Comparison of ENCODE assay signal across 11 cellular contexts in genomic region chr7:31114593-31115343, GRCh38.
DNase-seq lines count a peak whose midpoint lies in the region; ATAC-seq and TF ChIP-seq lines count a peak whose summit lies in the region.
"Had no signal": no experiment of that assay in that cellular context is flagged by ENCODE, and none has a peak within 500 bp of the region (broad histone marks: within the 10 kb centered on the region; RNA-seq: fewer than 3 reads in every experiment).

No MANE protein-coding gene starts in this region.

- ATAC-seq in GM21367 (IDR thresholded peaks at IDR 0.05; ENCODE audit: unreplicated experiment): no peak

- peak; percentile 14 for DNase-seq in HK-2 (ENCODE audit: unreplicated experiment)
- DNase-seq in RWPE1 (ENCODE audit: low spot score): peak; percentile 38
- peak; percentile 15 for DNase-seq in fibroblast of gingiva (ENCODE audit: low read depth)
- peak; percentile 29 for DNase-seq in pulmonary artery endothelial cell (ENCODE audit: low read depth, low spot score)
- DNase-seq in activated CD8-positive, alpha-beta memory T cell treated with anti-CD3 and anti-CD28 coated beads, Interleukin-2, amount 50 U/mL, for 4 hours: no peak
- DNase-seq in activated CD4-positive, alpha-beta T cell treated with anti-CD3 and anti-CD28 coated beads, Interleukin-2, amount 50 U/mL, for 4 hours: no peak
- DNase-seq: activated naive CD4-positive, alpha-beta T cell; H7; SW 1271 had no signal

- TF ChIP-seq CTCF in RWPE1 (conservative IDR thresholded peaks at IDR 0.05; ENCODE audit: low read depth): no peak

- POLR2A ChIA-PET in RWPE1 (lab: Yijun Ruan, JAX; ENCODE audit: low non-redundant PET): no interaction called here

- no peak overlapping the region for H3K27ac ChIP-seq in RWPE1
- H3K27ac ChIP-seq: skin epidermis had no signal

- CTCF ChIA-PET in RWPE1 (lab: Yijun Ruan, JAX): interaction anchor here (0.6 kb wide), 1 partner anchor 129 kb away, joined by 3 read pairs; no protein-coding TSS in a partner anchor

Comparison
In these comparisons a context has a peak if more than half of its experiments do, and no peak if none do; other contexts are left out.
1. DNase-seq: peak in HK-2 (single experiment), RWPE1 (single experiment), fibroblast of gingiva (single experiment) and pulmonary artery endothelial cell (single experiment); none in activated CD8-positive, alpha-beta memory T cell treated with anti-CD3 and anti-CD28 coated beads, Interleukin-2, amount 50 U/mL, for 4 hours (single experiment) and activated CD4-positive, alpha-beta T cell treated with anti-CD3 and anti-CD28 coated beads, Interleukin-2, amount 50 U/mL, for 4 hours (0 of 2).